ENCODE assay signal across 8 cellular contexts in the genomic region with DNA sequence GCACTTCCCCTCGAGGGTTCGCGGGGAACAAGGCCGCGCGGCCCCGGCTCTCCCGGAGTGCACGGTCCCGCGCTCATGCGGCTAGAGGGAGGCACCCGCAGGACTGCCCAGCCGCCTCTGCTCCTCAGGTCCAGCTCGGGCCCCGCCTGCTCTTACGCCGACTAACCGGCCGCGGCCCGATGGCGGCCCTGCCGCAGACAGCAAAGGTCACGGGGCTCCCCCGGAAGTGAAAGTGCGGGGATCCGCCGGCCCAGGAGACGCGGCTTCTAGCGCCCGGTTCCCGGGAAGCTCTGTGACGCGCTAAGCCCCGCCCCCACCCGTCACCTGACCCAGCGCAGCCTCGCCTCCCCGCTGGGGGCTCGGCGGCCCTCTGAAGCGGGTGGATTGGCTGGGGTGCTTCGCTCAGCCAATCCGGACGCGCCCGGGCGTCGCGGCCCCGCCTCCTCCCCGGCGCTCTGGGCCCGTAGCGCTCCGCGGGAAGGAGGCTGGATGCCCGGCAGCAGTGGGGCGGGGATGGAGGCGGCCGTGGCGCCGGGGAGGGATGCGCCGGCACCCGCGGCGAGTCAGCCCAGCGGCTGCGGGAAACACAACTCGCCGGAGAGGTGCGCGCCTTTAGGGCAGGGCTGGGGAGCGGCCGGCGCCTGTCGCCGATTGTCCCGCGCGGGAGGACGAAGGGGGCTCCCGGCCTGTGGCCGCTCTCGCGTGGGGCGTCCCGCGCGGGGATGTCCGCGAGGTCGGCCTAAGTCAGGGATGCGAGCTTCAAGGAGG. TPM values are rescaled to one million over a fixed set of nuclear protein-coding genes. Genes with fewer than 3 reads are reported as not detected.
A peak's percentile ranks its signal among the peaks of the same experiment; 100 is the strongest.
DNase-seq lines count a peak whose midpoint lies in the region; ATAC-seq, FAIRE-seq and TF ChIP-seq lines count a peak whose summit lies in the region.

A gene with protein sequence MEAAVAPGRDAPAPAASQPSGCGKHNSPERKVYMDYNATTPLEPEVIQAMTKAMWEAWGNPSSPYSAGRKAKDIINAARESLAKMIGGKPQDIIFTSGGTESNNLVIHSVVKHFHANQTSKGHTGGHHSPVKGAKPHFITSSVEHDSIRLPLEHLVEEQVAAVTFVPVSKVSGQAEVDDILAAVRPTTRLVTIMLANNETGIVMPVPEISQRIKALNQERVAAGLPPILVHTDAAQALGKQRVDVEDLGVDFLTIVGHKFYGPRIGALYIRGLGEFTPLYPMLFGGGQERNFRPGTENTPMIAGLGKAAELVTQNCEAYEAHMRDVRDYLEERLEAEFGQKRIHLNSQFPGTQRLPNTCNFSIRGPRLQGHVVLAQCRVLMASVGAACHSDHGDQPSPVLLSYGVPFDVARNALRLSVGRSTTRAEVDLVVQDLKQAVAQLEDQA (plus strand): TSS at position 460 of the 768 bp plus-strand sequence. CDS start 54 bp downstream, at position 514.

- no TSS peak for BruUV-seq in HepG2 (replicated peaks; lab: Mats Ljungman, UMichigan)

- peak; percentile 75 for TF ChIP-seq RAD21 in HepG2 (CRISPR knock-in tag; IDR thresholded peaks at IDR 0.05)

- ATAC-seq in GM19351 (IDR thresholded peaks at IDR 0.05; ENCODE audit: unreplicated experiment) (peak; percentile 93), HG03521 (IDR thresholded peaks at IDR 0.05; ENCODE audit: unreplicated experiment) (peak; percentile 97), HepG2 (peak; percentile 96)

- no peaks in the 10 kb centered on the region for H3K27me3 ChIP-seq in BLaER1 treated with 17β-estradiol and CSF1 and Interleukin-3, amounts not matched to agents 10 nM and 100 nM
- no peaks in the 10 kb centered on the region; a peak in 1 of 5 replicates for H3K27me3 ChIP-seq in HepG2 (ENCODE audit: control insufficient read depth in 1 of 2, insufficient read depth in 2 of 2, low read length in 2 of 2)

- H3K4me2 ChIP-seq in BLaER1 treated with 17β-estradiol and CSF1 and Interleukin-3, amounts not matched to agents 10 nM and 100 nM: peak within 1 kb of the TSS; percentile 89 to 98 (median 94)
- H3K4me2 ChIP-seq in HepG2 (ENCODE audit: low read depth, low read length): peak within 1 kb of the TSS; percentile 97

- H3K9me3 ChIP-seq in BLaER1 treated with 17β-estradiol and CSF1 and Interleukin-3, amounts not matched to agents 10 nM and 100 nM (replicated peaks in 1 of 11): peaks cover 0 to 18% (median 5%) of the 10 kb centered on the region in 11 experiments; a peak in 10 of 22 replicates
- H3K9me3 ChIP-seq in HepG2 (ENCODE audit: low read length): no peaks in the 10 kb centered on the region

- in situ Hi-C loops in HepG2 (cut with HindIII; ENCODE audit: extremely low pct_ligation_motif_present, low pct_unique_long_range_greater_than_20kb): loop anchor here (5.0 kb wide), 1 partner anchor 93 kb away; a partner anchor contains a TSS

- H3K4me3 ChIP-seq in BLaER1 treated with 17β-estradiol and CSF1 and Interleukin-3, amounts not matched to agents 10 nM and 100 nM: peak within 1 kb of the TSS; percentile 77 to 98 (median 87)
- peak within 1 kb of the TSS; percentile 97 to 99 (median 98) for H3K4me3 ChIP-seq in HepG2 (replicated peaks in 1 of 3; ENCODE audit: insufficient read depth in 1 of 3, low read depth in 2 of 3, low read length in 3 of 3)

- DNase-seq in NCI-H748 treated with DMSO at 0.1 percent for 48 hours (lab: John Stamatoyannopoulos, UW): peak; percentile 90
- peak; percentile 89 to 93 for DNase-seq in activated CD4-positive, alpha-beta T cell treated with anti-CD3 and anti-CD28 coated beads, Interleukin-2, amount 50 U/mL, for 24 hours (ENCODE audit: low read depth in 1 of 2, low spot score in 1 of 2)
- DNase-seq in dermis blood vessel endothelial cell: peak; percentile 98
- peak; percentile 97 for DNase-seq in HepG2 (ENCODE audit: low spot score)
- DNase-seq in stimulated activated CD4-positive, alpha-beta T cell treated with anti-CD3 and anti-CD28 coated beads, Interleukin-4, amount 100 ng/mL, for 1 hour: peak; percentile 96

- peak within 1 kb of the TSS; percentile 87 to 95 (median 90) for H3K27ac ChIP-seq in BLaER1 treated with 17β-estradiol and CSF1 and Interleukin-3, amounts not matched to agents 10 nM and 100 nM
- peak within 1 kb of the TSS; percentile 91 for H3K27ac ChIP-seq in HepG2 (ENCODE audit: extremely low read length, insufficient read depth, low read length)

- intact Hi-C loops in HepG2 (cut with micrococcal nuclease; ENCODE audit: unreplicated experiment): loop anchor here (2.0 to 10.0 kb wide), 4 partner anchors 46 to 384 kb away; a partner anchor contains a TSS

- H3K36me3 ChIP-seq in BLaER1 treated with 17β-estradiol and CSF1 and Interleukin-3, amounts not matched to agents 10 nM and 100 nM: peaks cover 9 to 25% (median 21%) of the 10 kb centered on the region in 11 experiments
- H3K36me3 ChIP-seq in HepG2 (replicated peaks in 1 of 2; ENCODE audit: control insufficient read depth in 1 of 2, insufficient read depth in 2 of 2, low read length in 2 of 2): peaks cover 0 to 6% of the 10 kb centered on the region in 2 experiments; a peak in 2 of 5 replicates

- H2AFZ ChIP-seq in HepG2 (ENCODE audit: low read length): peak within 1 kb of the TSS; percentile 56

- CTCF ChIA-PET in HepG2 (lab: Yijun Ruan, JAX; ENCODE audit: low intra/inter-chr PET ratio, low total read pairs): no interaction called here

- H3K79me2 ChIP-seq in HepG2 (ENCODE audit: insufficient read depth, low read length): peaks cover 30% of the 10 kb centered on the region

- no peaks in the 10 kb centered on the region; a peak in 1 of 22 replicates for H4K20me1 ChIP-seq in BLaER1 treated with 17β-estradiol and CSF1 and Interleukin-3, amounts not matched to agents 10 nM and 100 nM
- H4K20me1 ChIP-seq in HepG2 (ENCODE audit: insufficient read depth, low read length): no peaks in the 10 kb centered on the region

- FAIRE-seq in HepG2 (lab: Jason Lieb, UNC): peak; percentile 32

- peak; percentile 87 to 91 for TF ChIP-seq POLR2A in HepG2 (IDR thresholded peaks at IDR 0.05; ENCODE audit: insufficient read depth in 1 of 2, low read depth in 2 of 2, low read length in 2 of 2)

- H3K9ac ChIP-seq in BLaER1 treated with 17β-estradiol and CSF1 and Interleukin-3, amounts not matched to agents 10 nM and 100 nM: peak within 1 kb of the TSS; percentile 86 to 94 (median 90)
- H3K9ac ChIP-seq in HepG2 (ENCODE audit: insufficient read depth, low read depth, low read length): peak within 1 kb of the TSS; percentile 95

- under 1% methylated on average over 31 of the region's 97 CpGs for WGBS in HepG2 (ENCODE audit: low lambda C conversion rate)

- peak; percentile 3; the same call in 1 of the 2 replicates for TF ChIP-seq CTCF in HepG2 (CRISPR knock-in tag; IDR thresholded peaks at IDR 0.05)

- peaks cover 18 to 35% (median 30%) of the 10 kb centered on the region in 10 experiments for H3K4me1 ChIP-seq in BLaER1 treated with 17β-estradiol and CSF1 and Interleukin-3, amounts not matched to agents 10 nM and 100 nM
- H3K4me1 ChIP-seq in HepG2 (ENCODE audit: insufficient read depth, low read length): peaks cover 59% of the 10 kb centered on the region

- POLR2A ChIA-PET in HepG2 (lab: Yijun Ruan, JAX): interaction anchor here (0.6 to 2.9 kb wide), 34 partner anchors 8 to 202 kb away, joined by 3 to 27 read pairs (median 5); no protein-coding TSS in a partner anchor

- 0 out of 4 replicates have a peak, but pooled peaks of 1 of the 2 experiments have one; percentile 35 for TF ChIP-seq EP300 in HepG2 (IDR thresholded peaks at IDR 0.05; ENCODE audit: low read depth in 2 of 2, low read length in 2 of 2)
- TF ChIP-seq EP300 in HepG2 (CRISPR knock-in tag; IDR thresholded peaks at IDR 0.05; ENCODE audit: borderline replicate concordance): no peak

TF ChIP-seq in HepG2, 621 proteins besides CTCF, POLR2A, EP300 and RAD21 (continues in another document):
- TF ChIP-seq ZNF33B (CRISPR knock-in tag; IDR thresholded peaks at IDR 0.05): 0 out of 2 replicates have a peak, but pooled peaks have one; percentile 23
- peak; percentile 97 for TF ChIP-seq KAT8 (CRISPR knock-in tag; IDR thresholded peaks at IDR 0.05)

RNA-seq across cellular contexts. Expression of the gene that starts here (rescaled TPM):
- total RNA-seq in dermis blood vessel endothelial cell (15.1 and 26.3 TPM in 2 replicates), HepG2 (2016; rRNA removed; fragmentation: Illumina TruSeq; extraction: Trizol) (31.6 and 38.6 TPM in 2 replicates)
- total RNA-seq in HepG2 (2016; cell fraction: cytosol; rRNA removed; fragmentation: Illumina TruSeq; extraction: Trizol; ENCODE audit: low read depth): 12.3 and 14.5 TPM in 2 replicates
- 30.5 and 37.5 TPM in 2 replicates for total RNA-seq in HepG2 (2016; cell fraction: insoluble cytoplasmic fraction; rRNA removed; fragmentation: Illumina TruSeq; extraction: Trizol)
- total RNA-seq in HepG2 (2016; cell fraction: membrane; rRNA removed; fragmentation: Illumina TruSeq; extraction: Trizol): 23.6 and 24.7 TPM in 2 replicates
- total RNA-seq in HepG2 (2016; cell fraction: nucleus; rRNA removed; fragmentation: Illumina TruSeq; extraction: Trizol): 29.1 and 39.0 TPM in 2 replicates
- polyA plus RNA-seq in HepG2 (2011; rRNA removed): 27.9 and 29.8 TPM in 2 replicates
- 17.1 and 23.0 TPM in 2 replicates for polyA plus RNA-seq in HepG2 (2011; cell fraction: cytosol; rRNA removed)
- 64.3 and 65.1 TPM in 2 replicates for polyA plus RNA-seq in HepG2 (2011; cell fraction: nucleus; rRNA removed)
- polyA plus RNA-seq in HepG2 (2012): 22.1 and 29.8 TPM in 2 replicates
- 13.7 and 14.3 TPM in 2 replicates for polyA plus RNA-seq in HepG2 (2016; cell fraction: cytosol; fragmentation: Illumina TruSeq; extraction: Trizol; ENCODE audit: low read depth)
- polyA plus RNA-seq in HepG2 (2016; cell fraction: insoluble cytoplasmic fraction; fragmentation: Illumina TruSeq; extraction: Trizol; ENCODE audit: low read depth): 25.9 and 34.7 TPM in 2 replicates
- 18.7 and 19.5 TPM in 2 replicates for polyA plus RNA-seq in HepG2 (2016; cell fraction: membrane; fragmentation: Illumina TruSeq; extraction: Trizol; ENCODE audit: low read depth)
- 41.1 and 45.5 TPM in 2 replicates for polyA plus RNA-seq in HepG2 (2016; cell fraction: nucleus; fragmentation: Illumina TruSeq; extraction: Trizol; ENCODE audit: insufficient read depth, low read depth)
- polyA minus RNA-seq in HepG2 (2011; rRNA and poly(A)+ RNA removed; ENCODE audit: low replicate concordance): 43.6 and 66.5 TPM in 2 replicates
- 13.8 and 14.8 TPM in 2 replicates for polyA minus RNA-seq in HepG2 (2011; cell fraction: cytosol; rRNA and poly(A)+ RNA removed)
- polyA minus RNA-seq in HepG2 (2011; cell fraction: nucleus; rRNA and poly(A)+ RNA removed): 50.2 and 65.3 TPM in 2 replicates

Comparison
In these comparisons a context has a peak if more than half of its experiments do, and no peak if none do; other contexts are left out.
1. Peak in every context shown above with its lines: DNase-seq, ATAC-seq, H3K4me3 ChIP-seq and H3K27ac ChIP-seq.